Comparison of ENCODE assay signal across 13 cellular contexts in the genomic region with DNA sequence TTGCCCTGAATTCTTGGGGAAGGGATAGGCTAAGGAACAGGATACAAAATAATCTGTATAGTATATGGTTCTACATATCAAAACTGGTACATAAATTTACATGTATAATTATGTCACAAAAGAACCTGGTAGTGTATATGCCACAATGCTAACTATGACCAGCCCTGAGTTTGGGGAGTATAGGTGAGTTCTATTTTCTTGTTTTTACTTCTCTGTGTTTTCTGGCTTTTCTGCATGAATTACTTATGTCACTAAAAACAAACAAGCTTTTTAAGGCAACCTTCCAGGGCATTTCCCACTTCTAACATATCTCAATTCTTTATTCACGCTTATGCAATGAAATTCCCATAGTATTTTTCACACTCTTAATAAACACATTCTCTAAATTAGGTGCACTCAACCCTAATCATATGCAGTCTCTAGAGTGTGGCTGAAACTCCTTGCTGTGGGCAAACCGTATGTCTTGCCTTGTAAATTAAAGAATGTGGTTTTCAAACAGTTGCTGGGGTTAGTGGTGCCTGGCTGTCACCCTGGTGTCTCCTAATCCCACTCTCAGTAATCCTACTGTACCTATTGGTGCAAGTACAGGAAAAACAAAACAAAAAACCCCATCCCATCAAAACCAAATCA. TPM values are rescaled to one million over a fixed set of nuclear protein-coding genes. Genes with fewer than 3 reads are reported as not detected.
DNase-seq lines count a peak whose midpoint lies in the region; ATAC-seq and TF ChIP-seq lines count a peak whose summit lies in the region.
"Had no signal": no experiment of that assay in that cellular context is flagged by ENCODE, and none has a peak within 500 bp of the region (broad histone marks: within the 10 kb centered on the region; RNA-seq: fewer than 3 reads in every experiment).

No MANE protein-coding gene starts in this region.

- H3K9ac ChIP-seq in mammary epithelial cell (ENCODE audit: insufficient read depth, low read length) = no peak overlapping the region
- H3K9ac ChIP-seq: SK-N-SH had no signal

- dilution Hi-C loops in mammary epithelial cell (cut with HindIII; ENCODE audit: low sequenced_read_pairs) = no loop called here

- intact Hi-C loops in mammary epithelial cell (cut with micrococcal nuclease) = no loop called here

- H3K4me1 ChIP-seq in mammary epithelial cell (ENCODE audit: insufficient read depth, low read length) = no peaks in the 10 kb centered on the region

- no TSS peak for BruUV-seq in mammary epithelial cell (replicated peaks; lab: Mats Ljungman, UMichigan)

- TF ChIP-seq CTCF in GM13977 (IDR thresholded peaks at IDR 0.05; ENCODE audit: extremely low read depth, insufficient read depth, missing control alignments) = no peak
- TF ChIP-seq CTCF in mammary epithelial cell (conservative IDR thresholded peaks at IDR 0.05 in 1 of 2, IDR thresholded peaks at IDR 0.05 in 1 of 2; ENCODE audit: extremely low read depth in 1 of 2, insufficient read depth in 1 of 2, low read depth in 1 of 2, low read length in 2 of 2) = no peak

- H3K4me3 ChIP-seq in mammary epithelial cell (replicated peaks in 1 of 3; ENCODE audit: insufficient read depth in 1 of 3, low read depth in 2 of 3, low read length in 3 of 3) = no peak overlapping the region
- H3K4me3 ChIP-seq: coronary artery, heart left ventricle had no signal

- H3K79me2 ChIP-seq in mammary epithelial cell (ENCODE audit: insufficient read depth, low read length) = no peaks in the 10 kb centered on the region

- peak; percentile 61 for DNase-seq in GM13977 (ENCODE audit: low spot score)
- DNase-seq in MV-4-11 (lab: John Stamatoyannopoulos, UW) = peak; percentile 74
- no peak for DNase-seq in stimulated activated CD4-positive, alpha-beta T cell treated with anti-CD3 and anti-CD28 coated beads, Interleukin-4, amount 100 ng/mL, for 24 hours
- DNase-seq in mammary epithelial cell = no peak
- DNase-seq in NCI-H526 treated with DMSO at 0.1 percent for 48 hours (lab: John Stamatoyannopoulos, UW) = no peak
- DNase-seq in UCSD-AML1 (lab: John Stamatoyannopoulos, UW; ENCODE audit: unreplicated experiment) = no peak
- DNase-seq: heart left ventricle, NCI-H1105 treated with DMSO at 0.1 percent for 48 hours, SK-N-SH, small intestine had no signal

- in situ Hi-C loops in GM13977 (cut with MboI; ENCODE audit: low pct_unique_long_range_greater_than_20kb, low sequenced_read_pairs, unreplicated experiment) (no loop called here), mammary epithelial cell (cut with MboI; ENCODE audit: low sequenced_read_pairs in 2 of 2) (no loop called here)

- 43% methylated on average over 2 of the region's 2 CpGs for WGBS in mammary epithelial cell (ENCODE audit: low coverage, missing lambda C conversion rate)

- H2AFZ ChIP-seq in mammary epithelial cell (ENCODE audit: low read depth, low read length) = no peak overlapping the region

- CTCF ChIA-PET in mammary epithelial cell (lab: Charles Lee; ENCODE audit: low non-redundant PET) = no interaction called here

- no peak overlapping the region for H3K27ac ChIP-seq in mammary epithelial cell (ENCODE audit: insufficient read depth, low read depth, low read length)
- H3K27ac ChIP-seq: coronary artery, heart left ventricle had no signal

- ATAC-seq in GM19395 (IDR thresholded peaks at IDR 0.05; ENCODE audit: unreplicated experiment) (peak; percentile 81), HG02938 (IDR thresholded peaks at IDR 0.05; ENCODE audit: unreplicated experiment) (peak; percentile 87)
- ATAC-seq: heart left ventricle had no signal

- H3K4me2 ChIP-seq in mammary epithelial cell (ENCODE audit: insufficient read depth, low read depth, low read length) = no peak overlapping the region
- H3K4me2 ChIP-seq: SK-N-SH had no signal

- peaks cover 6% of the 10 kb centered on the region for H3K27me3 ChIP-seq in mammary epithelial cell (ENCODE audit: insufficient read depth, low read length)

- H4K20me1 ChIP-seq in mammary epithelial cell (ENCODE audit: insufficient read depth, low read length) = no peaks in the 10 kb centered on the region

- H3K9me3 ChIP-seq in mammary epithelial cell (replicated peaks; ENCODE audit: insufficient read depth, low read length) = no peaks in the 10 kb centered on the region
- H3K9me3 ChIP-seq: heart left ventricle, SK-N-SH had no signal

- H3K36me3 ChIP-seq in mammary epithelial cell (ENCODE audit: insufficient read depth, low read length) = no peaks in the 10 kb centered on the region
- H3K36me3 ChIP-seq: heart left ventricle had no signal

RNA-seq across cellular contexts. Expression of a gene that starts 14.0 kb away (rescaled TPM):
- total RNA-seq in mammary epithelial cell = 10 to 100 TPM; 64.8 to 71.7 TPM
- 89.4 TPM for polyA plus RNA-seq in mammary epithelial cell
- polyA minus RNA-seq in mammary epithelial cell = 157 TPM

Comparison
In these comparisons a context has a peak if more than half of its experiments do, and no peak if none do; other contexts are left out.
1. DNase-seq: peak in GM13977 (single experiment) and MV-4-11 (single experiment); none in stimulated activated CD4-positive, alpha-beta T cell treated with anti-CD3 and anti-CD28 coated beads, Interleukin-4, amount 100 ng/mL, for 24 hours (single experiment), mammary epithelial cell (single experiment), NCI-H526 treated with DMSO at 0.1 percent for 48 hours (single experiment) and UCSD-AML1 (single experiment).